In the genomic region with DNA sequence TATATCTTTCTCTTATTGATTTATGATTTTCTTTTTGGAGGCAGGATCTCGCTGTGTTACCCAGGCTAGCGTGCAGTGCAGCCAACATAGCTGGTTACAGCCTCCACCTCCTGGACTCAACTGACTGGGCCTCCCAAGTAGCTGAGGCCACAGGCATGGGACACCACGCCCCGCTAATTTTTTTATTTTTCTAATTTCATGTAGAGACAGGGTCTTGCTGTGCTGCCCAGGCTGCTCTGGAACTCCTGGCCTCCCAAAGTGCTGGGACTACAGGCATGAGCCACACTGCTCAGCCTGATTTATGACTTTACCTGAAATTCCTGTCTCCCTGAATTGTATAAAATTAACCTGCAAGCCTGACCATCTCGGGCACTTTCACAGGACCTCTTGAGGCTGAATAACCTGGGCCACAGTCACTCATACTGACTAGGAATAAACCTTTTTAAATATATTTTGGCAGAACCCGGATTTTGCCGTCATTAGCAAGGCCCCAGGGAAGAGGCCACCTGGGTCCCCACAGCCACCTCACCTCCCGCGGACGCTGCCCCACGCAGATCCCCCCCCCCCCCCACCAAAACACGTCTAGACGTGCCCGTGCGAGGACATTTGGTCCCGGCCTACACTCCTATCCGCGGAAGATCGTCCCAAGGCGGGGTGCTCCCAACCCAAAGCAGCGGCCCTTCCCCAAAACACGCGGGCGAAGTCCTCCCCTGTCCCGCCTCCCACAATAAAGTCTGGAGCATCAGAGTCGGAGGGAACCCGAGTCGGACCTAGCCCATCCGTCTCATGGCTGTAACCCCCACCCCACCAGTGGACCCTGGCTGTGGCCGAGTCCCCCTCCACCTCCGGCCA, we compare ENCODE assay signal across 8 cellular contexts. TPM values are rescaled to one million over a fixed set of nuclear protein-coding genes. Genes with fewer than 3 reads are reported as not detected.
DNase-seq lines count a peak whose midpoint lies in the region; ATAC-seq and TF ChIP-seq lines count a peak whose summit lies in the region.

No MANE protein-coding gene starts in this region.

- ATAC-seq in GM21723 (IDR thresholded peaks at IDR 0.05; ENCODE audit: unreplicated experiment) = peak; percentile 2
- no peak for ATAC-seq in activated B cell treated with CpG ODN at 0.5 μM for 24 hours (ENCODE audit: low read depth)
- ATAC-seq in Right ventricle myocardium superior (ENCODE audit: poor library complexity) = peak; percentile 17
- ATAC-seq in HG03159 (IDR thresholded peaks at IDR 0.05; ENCODE audit: unreplicated experiment) = no peak

- H3K36me3 Mint-ChIP-seq in activated B cell treated with CpG ODN at 0.5 μM for 24 hours (ENCODE audit: low read depth) (peaks cover 23% of the 10 kb centered on the region), progenitor cell of endocrine pancreas (ENCODE audit: insufficient read depth) (peaks cover 8% of the 10 kb centered on the region)

- CTCF ChIA-PET in activated B cell treated with CpG ODN at 0.5 μM for 24 hours (lab: Charles Lee) = no interaction called here

- intact Hi-C loops in activated B cell treated with CpG ODN at 0.5 μM for 24 hours (cut with micrococcal nuclease) (loop anchor here (1.0 to 5.0 kb wide), 11 partner anchors 11 to 703 kb away; a partner anchor contains a TSS), Right ventricle myocardium superior (cut with DNase I) (loop anchor here (2.0 kb wide), 1 partner anchor 73 kb away; no protein-coding TSS in a partner anchor)

- H3K27ac Mint-ChIP-seq in activated B cell treated with CpG ODN at 0.5 μM for 24 hours (peak overlapping the region; percentile 85), progenitor cell of endocrine pancreas (peak overlapping the region; percentile 95)

- H3K4me3 Mint-ChIP-seq in activated B cell treated with CpG ODN at 0.5 μM for 24 hours (peak overlapping the region; percentile 94), progenitor cell of endocrine pancreas (ENCODE audit: low read depth) (peak overlapping the region; percentile 90)

- H3K27me3 Mint-ChIP-seq in activated B cell treated with CpG ODN at 0.5 μM for 24 hours (no peaks in the 10 kb centered on the region), progenitor cell of endocrine pancreas (no peaks in the 10 kb centered on the region)

- DNase-seq in AG08396 (ENCODE audit: low spot score) (peak; percentile 21), activated B cell treated with CpG ODN at 0.5 μM for 24 hours (no peak), Right ventricle myocardium superior (no peak), progenitor cell of endocrine pancreas (ENCODE audit: low spot score, unreplicated experiment) (no peak), dedifferentiated amniotic fluid mesenchymal stem cell (ENCODE audit: extremely low spot score) (no peak), KG1 (lab: John Stamatoyannopoulos, UW) (no peak)

- H3K9me3 Mint-ChIP-seq in activated B cell treated with CpG ODN at 0.5 μM for 24 hours (peaks cover 8% of the 10 kb centered on the region), progenitor cell of endocrine pancreas (ENCODE audit: low read depth) (peaks cover 13% of the 10 kb centered on the region)

- H3K4me1 Mint-ChIP-seq in activated B cell treated with CpG ODN at 0.5 μM for 24 hours = peaks cover 30% of the 10 kb centered on the region
- peaks cover 3% of the 10 kb centered on the region for H3K4me1 Mint-ChIP-seq in progenitor cell of endocrine pancreas (ENCODE audit: low read depth)

- POLR2A ChIA-PET in activated B cell treated with CpG ODN at 0.5 μM for 24 hours (lab: Charles Lee) = no interaction called here

- TF ChIP-seq CTCF in activated B cell treated with CpG ODN at 0.5 μM for 24 hours (IDR thresholded peaks at IDR 0.05) (no peak), progenitor cell of endocrine pancreas (IDR thresholded peaks at IDR 0.05; ENCODE audit: unreplicated experiment) (no peak)

RNA-seq across cellular contexts. Expression of a gene that starts 0.9 kb away (rescaled TPM):
- total RNA-seq in activated B cell treated with CpG ODN at 0.5 μM for 24 hours (13.5 and 15.5 TPM in 2 replicates), Right ventricle myocardium superior (6.7 TPM), progenitor cell of endocrine pancreas (22.0 and 22.4 TPM in 2 replicates)

Comparison
In these comparisons a context has a peak if more than half of its experiments do, and no peak if none do; other contexts are left out.
1. ATAC-seq: peak in GM21723 (single experiment) and Right ventricle myocardium superior (single experiment); none in activated B cell treated with CpG ODN at 0.5 μM for 24 hours (single experiment) and HG03159 (single experiment).